Comparison of ENCODE assay signal across 34 cellular contexts in genomic region chr7:151070573-151070960, GRCh38.
"Had no signal": no experiment of that assay in that cellular context is flagged by ENCODE, and none has a peak within 500 bp of the region (broad histone marks: within the 10 kb centered on the region; RNA-seq: fewer than 3 reads in every experiment).

No MANE protein-coding gene starts in this region.

- H3K27ac ChIP-seq: brain microvascular endothelial cell, coronary artery, dorsolateral prefrontal cortex, heart left ventricle had no signal

- H3K4me1 Mint-ChIP-seq: activated CD4-positive, alpha-beta T cell treated with anti-CD3 and anti-CD28 coated beads for 36 hours; activated T-helper 17 cell treated with anti-CD3 and anti-CD28 coated beads, Interleukin-2, amount 50 U/mL, for 72 hours; central memory CD8-positive, alpha-beta T cell had no signal

- H3K4me3 ChIP-seq: coronary artery, dorsolateral prefrontal cortex, heart left ventricle had no signal

- H3K9me3 ChIP-seq: heart left ventricle had no signal

- H3K27me3 ChIP-seq: brain microvascular endothelial cell, dorsolateral prefrontal cortex, heart left ventricle had no signal

- H3K27ac Mint-ChIP-seq: activated CD4-positive, alpha-beta memory T cell treated with anti-CD3 and anti-CD28 coated beads for 36 hours; activated CD4-positive, alpha-beta T cell treated with anti-CD3 and anti-CD28 coated beads for 36 hours; activated CD4-positive, alpha-beta T cell treated with anti-CD3 and anti-CD28 coated beads, Interleukin-2, amount 10 ng/mL, durations not matched to agents 24 days and 14 days; activated CD8-positive, alpha-beta T cell treated with anti-CD3 and anti-CD28 coated beads, Interleukin-2, amount 10 ng/mL, durations not matched to agents 7 days and 5 days; activated naive CD8-positive, alpha-beta T cell; activated T-cell treated with anti-CD3 and anti-CD28 coated beads, Interleukin-2, amount 50 U/mL, for 24 hours; activated T-cell treated with anti-CD3 and anti-CD28 coated beads, Interleukin-2, amount 50 U/mL, for 72 hours; activated T-helper 17 cell treated with anti-CD3 and anti-CD28 coated beads, Interleukin-2, amount 50 U/mL, for 72 hours; dendritic cell treated with granulocyte-macrophage colony-stimulating factor and Interleukin-4, amounts not matched to agents 40 ng/mL and 50 ng/mL, for 4 days; endodermal cell; T-helper 17 cell; T-helper 2 cell treated with Interferon-gamma antibody and Interleukin-4, amounts not matched to agents 5 μg/mL and 100 μg/mL, for 36 hours had no signal

- ATAC-seq: activated CD4-positive, alpha-beta T cell treated with anti-CD3 and anti-CD28 coated beads for 36 hours; activated CD8-positive, alpha-beta T cell treated with anti-CD3 and anti-CD28 coated beads, Interleukin-2, amount 10 ng/mL, durations not matched to agents 7 days and 5 days; activated T-cell treated with anti-CD3 and anti-CD28 coated beads, Interleukin-2, amount 50 U/mL, for 72 hours; activated T-helper 17 cell treated with anti-CD3 and anti-CD28 coated beads, Interleukin-2, amount 50 U/mL, for 72 hours; heart left ventricle; T-helper 17 cell had no signal

- H3K27me3 Mint-ChIP-seq: activated CD4-positive, alpha-beta memory T cell treated with anti-CD3 and anti-CD28 coated beads for 36 hours; activated CD4-positive, alpha-beta T cell treated with anti-CD3 and anti-CD28 coated beads for 36 hours; activated CD4-positive, alpha-beta T cell treated with anti-CD3 and anti-CD28 coated beads, Interleukin-2, amount 10 ng/mL, durations not matched to agents 24 days and 14 days; activated naive CD8-positive, alpha-beta T cell; activated T-cell treated with anti-CD3 and anti-CD28 coated beads, Interleukin-2, amount 50 U/mL, for 24 hours; activated T-helper 17 cell treated with anti-CD3 and anti-CD28 coated beads, Interleukin-2, amount 50 U/mL, for 72 hours; central memory CD8-positive, alpha-beta T cell; dendritic cell treated with granulocyte-macrophage colony-stimulating factor and Interleukin-4, amounts not matched to agents 40 ng/mL and 50 ng/mL, for 4 days; T-helper 17 cell had no signal

- H3K36me3 Mint-ChIP-seq: activated naive CD8-positive, alpha-beta T cell had no signal

- H3K9me3 Mint-ChIP-seq: activated CD4-positive, alpha-beta memory T cell treated with anti-CD3 and anti-CD28 coated beads for 36 hours; activated CD4-positive, alpha-beta T cell treated with anti-CD3 and anti-CD28 coated beads, Interleukin-2, amount 10 ng/mL, durations not matched to agents 24 days and 14 days; activated T-cell treated with anti-CD3 and anti-CD28 coated beads, Interleukin-2, amount 50 U/mL, for 24 hours; activated T-cell treated with anti-CD3 and anti-CD28 coated beads, Interleukin-2, amount 50 U/mL, for 72 hours; activated T-helper 17 cell treated with anti-CD3 and anti-CD28 coated beads, Interleukin-2, amount 50 U/mL, for 72 hours; central memory CD8-positive, alpha-beta T cell; dendritic cell treated with granulocyte-macrophage colony-stimulating factor and Interleukin-4, amounts not matched to agents 40 ng/mL and 50 ng/mL, for 4 days; endodermal cell; T-helper 2 cell treated with Interferon-gamma antibody and Interleukin-4, amounts not matched to agents 5 μg/mL and 100 μg/mL, for 36 hours had no signal

- FAIRE-seq: astrocyte, bronchial epithelial cell, frontal cortex had no signal

- H3K4me3 Mint-ChIP-seq: activated CD4-positive, alpha-beta memory T cell treated with anti-CD3 and anti-CD28 coated beads for 36 hours; activated CD4-positive, alpha-beta T cell treated with anti-CD3 and anti-CD28 coated beads for 36 hours; activated CD4-positive, alpha-beta T cell treated with anti-CD3 and anti-CD28 coated beads, Interleukin-2, amount 10 ng/mL, durations not matched to agents 24 days and 14 days; activated CD8-positive, alpha-beta T cell treated with anti-CD3 and anti-CD28 coated beads, Interleukin-2, amount 10 ng/mL, durations not matched to agents 7 days and 5 days; activated naive CD8-positive, alpha-beta T cell; activated T-cell treated with anti-CD3 and anti-CD28 coated beads, Interleukin-2, amount 50 U/mL, for 24 hours; activated T-cell treated with anti-CD3 and anti-CD28 coated beads, Interleukin-2, amount 50 U/mL, for 72 hours; activated T-helper 17 cell treated with anti-CD3 and anti-CD28 coated beads, Interleukin-2, amount 50 U/mL, for 72 hours; central memory CD8-positive, alpha-beta T cell; dendritic cell treated with granulocyte-macrophage colony-stimulating factor and Interleukin-4, amounts not matched to agents 40 ng/mL and 50 ng/mL, for 4 days; endodermal cell; T-helper 17 cell; T-helper 2 cell treated with Interferon-gamma antibody and Interleukin-4, amounts not matched to agents 5 μg/mL and 100 μg/mL, for 36 hours had no signal

- DNase-seq: activated CD4-positive, alpha-beta memory T cell treated with anti-CD3 and anti-CD28 coated beads for 36 hours; activated CD4-positive, alpha-beta T cell treated with anti-CD3 and anti-CD28 coated beads for 36 hours; activated CD4-positive, alpha-beta T cell treated with anti-CD3 and anti-CD28 coated beads, Interleukin-2, amount 10 ng/mL, durations not matched to agents 24 days and 14 days; activated CD4-positive, CD25-positive, alpha-beta regulatory T cell; activated CD4-positive, CD25-positive, alpha-beta regulatory T cell treated with anti-CD3 and anti-CD28 coated beads, Interleukin-2, amount 50 U/mL, for 72 hours; activated CD8-positive, alpha-beta memory T cell treated with anti-CD3 and anti-CD28 coated beads, Interleukin-2, amount 50 U/mL, for 48 hours; activated CD8-positive, alpha-beta T cell treated with anti-CD3 and anti-CD28 coated beads, Interleukin-2, amount 10 ng/mL, durations not matched to agents 7 days and 5 days; activated effector memory CD4-positive, alpha-beta T cell treated with Interleukin-2 at 50 U/mL for 16 hours; activated gamma-delta T cell treated with Interleukin-2 at 50 U/mL for 16 hours; activated naive CD4-positive, alpha-beta T cell treated with anti-CD3 and anti-CD28 coated beads, Interleukin-2, amount 50 U/mL, for 16 hours; activated naive CD4-positive, alpha-beta T cell treated with Interleukin-2 at 50 U/mL for 16 hours; activated T-cell treated with anti-CD3 and anti-CD28 coated beads for 4 hours; activated T-cell treated with anti-CD3 and anti-CD28 coated beads, Interleukin-2, amount 50 U/mL, for 24 hours; activated T-cell treated with anti-CD3 and anti-CD28 coated beads, Interleukin-2, amount 50 U/mL, for 72 hours; amniotic stem cell; anterior cingulate cortex; brain microvascular endothelial cell; dorsolateral prefrontal cortex; effector memory CD4-positive, alpha-beta T cell; endodermal cell; foreskin fibroblast; heart left ventricle; T-helper 1 cell; T-helper 17 cell; T1000 had no signal

- H3K4me1 ChIP-seq: heart left ventricle had no signal
